Comparison of ENCODE assay signal across 20 cellular contexts in genomic region chr2:80102026-80102425, GRCh38.
A peak's percentile ranks its signal among the peaks of the same experiment; 100 is the strongest.
DNase-seq lines count a peak whose midpoint lies in the region; ATAC-seq, FAIRE-seq and TF ChIP-seq lines count a peak whose summit lies in the region.
"Had no signal": no experiment of that assay in that cellular context is flagged by ENCODE, and none has a peak within 500 bp of the region (broad histone marks: within the 10 kb centered on the region; RNA-seq: fewer than 3 reads in every experiment).

No MANE protein-coding gene starts in this region.

- 14% methylated on average over 1 of the region's 1 CpG for WGBS in HepG2 (ENCODE audit: low lambda C conversion rate)

- TF ChIP-seq CTCF in HFF-Myc (IDR thresholded peaks at IDR 0.05; ENCODE audit: low read depth, low read length, missing control alignments) (no peak), lower lobe of right lung (IDR thresholded peaks at IDR 0.05) (no peak), HepG2 (CRISPR knock-in tag; IDR thresholded peaks at IDR 0.05) (no peak)

- H3K9ac ChIP-seq in HepG2 (ENCODE audit: insufficient read depth, low read depth, low read length): no peak overlapping the region

- FAIRE-seq in HepG2 (lab: Jason Lieb, UNC): no peak

- DNase-seq in HFF-Myc (ENCODE audit: extremely low read depth, low read depth): peak; percentile 11
- DNase-seq in fibroblast of peridontal ligament (ENCODE audit: extremely low read depth): peak; percentile 75
- DNase-seq in stromal cell of bone marrow (ENCODE audit: low read depth): peak; percentile 74
- DNase-seq in ACHN: no peak
- DNase-seq in lower lobe of right lung: no peak
- no peak for DNase-seq in NCI-H2107 (lab: John Stamatoyannopoulos, UW)
- no peak for DNase-seq in HepG2 (ENCODE audit: low spot score)
- DNase-seq: activated CD8-positive, alpha-beta T cell treated with anti-CD3 and anti-CD28 coated beads for 36 hours; activated naive CD8-positive, alpha-beta T cell treated with anti-CD3 and anti-CD28 coated beads, Interleukin-2, amount 10 ng/mL, durations not matched to agents 7 days and 5 days; activated T-cell treated with anti-CD3 and anti-CD28 coated beads, Interleukin-2, amount 50 U/mL, for 72 hours; effector memory CD8-positive, alpha-beta T cell; glutamatergic neuron; immature natural killer cell; NCI-H2081 treated with DMSO at 0.1 percent for 48 hours; PC-9; retina; stimulated activated naive CD8-positive, alpha-beta T cell treated with anti-CD3 and anti-CD28 coated beads, Interleukin-15, amount 100 ng/mL, for 72 hours; SW 1271; upper lobe of right lung had no signal

- H3K36me3 ChIP-seq in lower lobe of right lung (no peaks in the 10 kb centered on the region), HepG2 (replicated peaks in 1 of 2; ENCODE audit: control insufficient read depth in 1 of 2, insufficient read depth in 2 of 2, low read length in 2 of 2) (no peaks in the 10 kb centered on the region)
- H3K36me3 ChIP-seq: upper lobe of right lung had no signal

- H2AFZ ChIP-seq in HepG2 (ENCODE audit: low read length): no peak overlapping the region
- H2AFZ ChIP-seq: PC-9 had no signal

- TF ChIP-seq RAD21 in HepG2 (CRISPR knock-in tag; IDR thresholded peaks at IDR 0.05): no peak

- TF ChIP-seq POLR2A in HepG2 (IDR thresholded peaks at IDR 0.05; ENCODE audit: insufficient read depth in 1 of 2, low read depth in 2 of 2, low read length in 2 of 2): no peak

- no peak overlapping the region for H3K27ac ChIP-seq in lower lobe of right lung
- no peak overlapping the region for H3K27ac ChIP-seq in HepG2 (ENCODE audit: extremely low read length, insufficient read depth, low read length)
- H3K27ac ChIP-seq: PC-9, upper lobe of right lung had no signal

- CTCF ChIA-PET in HepG2 (lab: Yijun Ruan, JAX; ENCODE audit: low intra/inter-chr PET ratio, low total read pairs): no interaction called here

- H3K4me2 ChIP-seq in HepG2 (ENCODE audit: low read depth, low read length): no peak overlapping the region
- H3K4me2 ChIP-seq: PC-9 had no signal

- intact Hi-C loops in lower lobe of right lung (cut with DNase I) (no loop called here), HepG2 (cut with micrococcal nuclease; ENCODE audit: unreplicated experiment) (no loop called here)

- H3K27me3 ChIP-seq in lower lobe of right lung (ENCODE audit: low read depth): no peaks in the 10 kb centered on the region
- H3K27me3 ChIP-seq in HepG2 (ENCODE audit: control insufficient read depth in 1 of 2, insufficient read depth in 2 of 2, low read length in 2 of 2): no peaks in the 10 kb centered on the region
- H3K27me3 ChIP-seq: upper lobe of right lung had no signal

- no peaks in the 10 kb centered on the region for H4K20me1 ChIP-seq in HepG2 (ENCODE audit: insufficient read depth, low read length)

- POLR2A ChIA-PET in HepG2 (lab: Yijun Ruan, JAX): no interaction called here

- no peaks in the 10 kb centered on the region for H3K79me2 ChIP-seq in HepG2 (ENCODE audit: insufficient read depth, low read length)

- TF ChIP-seq EP300 in HepG2 (IDR thresholded peaks at IDR 0.05; ENCODE audit: low read depth in 2 of 2, low read length in 2 of 2): no peak
- no peak for TF ChIP-seq EP300 in HepG2 (CRISPR knock-in tag; IDR thresholded peaks at IDR 0.05; ENCODE audit: borderline replicate concordance)

- in situ Hi-C loops in ACHN (cut with HindIII; ENCODE audit: low pct_ligation_motif_present, low pct_unique_long_range_greater_than_20kb, low sequenced_read_pairs) (no loop called here), HepG2 (cut with HindIII; ENCODE audit: extremely low pct_ligation_motif_present, low pct_unique_long_range_greater_than_20kb) (no loop called here)

- no TSS peak for BruUV-seq in HepG2 (replicated peaks; lab: Mats Ljungman, UMichigan)

- H3K9me3 ChIP-seq in lower lobe of right lung (no peaks in the 10 kb centered on the region), HepG2 (ENCODE audit: low read length) (no peaks in the 10 kb centered on the region)
- H3K9me3 ChIP-seq: upper lobe of right lung had no signal

- no peaks in the 10 kb centered on the region for H3K4me1 ChIP-seq in lower lobe of right lung
- no peaks in the 10 kb centered on the region for H3K4me1 ChIP-seq in HepG2 (ENCODE audit: insufficient read depth, low read length)
- H3K4me1 ChIP-seq: upper lobe of right lung had no signal

- H3K4me3 ChIP-seq in HFF-Myc (replicated peaks; ENCODE audit: low read depth, low read length) (no peak overlapping the region), lower lobe of right lung (no peak overlapping the region), HepG2 (replicated peaks in 1 of 3; ENCODE audit: insufficient read depth in 1 of 3, low read depth in 2 of 3, low read length in 3 of 3) (no peak overlapping the region)
- H3K4me3 ChIP-seq: PC-9, upper lobe of right lung had no signal

- ATAC-seq in SK-N-SH treated with all-trans-retinoic acid at 6 μM for 48 hours (peak; percentile 71; the same call in 2 of the 3 replicates), lower lobe of right lung (no peak), HepG2 (no peak)
- ATAC-seq: activated CD8-positive, alpha-beta T cell treated with anti-CD3 and anti-CD28 coated beads for 36 hours; activated T-cell treated with anti-CD3 and anti-CD28 coated beads, Interleukin-2, amount 50 U/mL, for 72 hours; effector memory CD8-positive, alpha-beta T cell; stimulated activated naive CD8-positive, alpha-beta T cell treated with anti-CD3 and anti-CD28 coated beads, Interleukin-15, amount 100 ng/mL, for 72 hours; upper lobe of right lung had no signal

TF ChIP-seq in SK-N-SH treated with all-trans-retinoic acid at 6 μM for 48 hours, 23 proteins besides CTCF, POLR2A, EP300 and RAD21:
- no peak for TF ChIP-seq ZNF70 (CRISPR knock-in tag; IDR thresholded peaks at IDR 0.05)
- peak; percentile 38 for TF ChIP-seq ISL1 (CRISPR knock-in tag; IDR thresholded peaks at IDR 0.05)
- TF ChIP-seq GLIS3 (CRISPR knock-in tag; IDR thresholded peaks at IDR 0.05): no peak
- TF ChIP-seq POU6F1 (CRISPR knock-in tag; IDR thresholded peaks at IDR 0.05; ENCODE audit: borderline replicate concordance, low read depth): no peak
TF ChIP-seq in SK-N-SH treated with all-trans-retinoic acid at 6 μM for 48 hours: peak in this region for 1.

TF ChIP-seq in HepG2, 621 proteins besides CTCF, POLR2A, EP300 and RAD21 (continues in another document):
- TF ChIP-seq RFX3 (CRISPR knock-in tag; IDR thresholded peaks at IDR 0.05) (no peak), ZNF383 (CRISPR knock-in tag; IDR thresholded peaks at IDR 0.05; ENCODE audit: borderline replicate concordance) (no peak), MAFG (CRISPR knock-in tag; IDR thresholded peaks at IDR 0.05) (no peak), IRF2 (CRISPR knock-in tag; IDR thresholded peaks at IDR 0.05) (no peak), MIER2 (CRISPR knock-in tag; IDR thresholded peaks at IDR 0.05) (no peak), ZNF367 (CRISPR knock-in tag; IDR thresholded peaks at IDR 0.05; ENCODE audit: borderline replicate concordance) (no peak), THAP11 (CRISPR knock-in tag; IDR thresholded peaks at IDR 0.05) (no peak), ZBTB10 (CRISPR knock-in tag; IDR thresholded peaks at IDR 0.05; ENCODE audit: borderline replicate concordance) (no peak)

Comparison
In these comparisons a context has a peak if more than half of its experiments do, and no peak if none do; other contexts are left out.
1. DNase-seq: peak in HFF-Myc (single experiment), fibroblast of peridontal ligament (single experiment) and stromal cell of bone marrow (single experiment); none in ACHN (single experiment), lower lobe of right lung (single experiment), NCI-H2107 (single experiment) and HepG2 (single experiment).